In genomic region chr14:81235096-81235495, GRCh38 we compare ENCODE assay signal across 20 cellular contexts.
DNase-seq lines count a peak whose midpoint lies in the region; ATAC-seq lines count a peak whose summit lies in the region.
"Had no signal": no experiment of that assay in that cellular context is flagged by ENCODE, and none has a peak within 500 bp of the region (broad histone marks: within the 10 kb centered on the region; RNA-seq: fewer than 3 reads in every experiment).

No MANE protein-coding gene starts in this region.

- peaks cover 0 to 15% (median 10%) of the 10 kb centered on the region in 10 experiments; a peak in 11 of 20 replicates for H3K4me1 ChIP-seq in BLaER1 treated with 17β-estradiol and CSF1 and Interleukin-3, amounts not matched to agents 10 nM and 100 nM
- H3K4me1 ChIP-seq: A549, esophagus squamous epithelium, spleen, suprapubic skin had no signal

- no peaks in the 10 kb centered on the region for H3K27me3 ChIP-seq in BLaER1 treated with 17β-estradiol and CSF1 and Interleukin-3, amounts not matched to agents 10 nM and 100 nM
- H3K27me3 ChIP-seq: esophagus squamous epithelium, spleen, suprapubic skin had no signal

- no peak overlapping the region for H3K9ac ChIP-seq in BLaER1 treated with 17β-estradiol and CSF1 and Interleukin-3, amounts not matched to agents 10 nM and 100 nM

- 0 out of 22 replicates have a peak overlapping the region, but pooled peaks of 1 of the 11 experiments have one; percentile 18 for H3K27ac ChIP-seq in BLaER1 treated with 17β-estradiol and CSF1 and Interleukin-3, amounts not matched to agents 10 nM and 100 nM
- H3K27ac ChIP-seq: A549, C4-2B, esophagus squamous epithelium, SK-N-MC, spleen, suprapubic skin had no signal

- H3K36me3 ChIP-seq in BLaER1 treated with 17β-estradiol and CSF1 and Interleukin-3, amounts not matched to agents 10 nM and 100 nM, result no peaks in the 10 kb centered on the region
- H3K36me3 ChIP-seq: esophagus squamous epithelium, spleen, suprapubic skin had no signal

- H3K4me3 ChIP-seq in BLaER1 treated with 17β-estradiol and CSF1 and Interleukin-3, amounts not matched to agents 10 nM and 100 nM, result no peak overlapping the region
- H3K4me3 ChIP-seq: A549, esophagus squamous epithelium, spleen, suprapubic skin had no signal

- ATAC-seq in GM18909 (IDR thresholded peaks at IDR 0.05; ENCODE audit: poor library complexity, unreplicated experiment), result peak; percentile 50
- peak; percentile 53 for ATAC-seq in HG02642 (IDR thresholded peaks at IDR 0.05; ENCODE audit: poor library complexity, unreplicated experiment)
- ATAC-seq in HG03469 (IDR thresholded peaks at IDR 0.05; ENCODE audit: unreplicated experiment), result peak; percentile 82
- no peak for ATAC-seq in HG02571 (IDR thresholded peaks at IDR 0.05; ENCODE audit: unreplicated experiment)
- ATAC-seq in GM19463 (IDR thresholded peaks at IDR 0.05; ENCODE audit: unreplicated experiment), result no peak
- ATAC-seq in GM21515 (IDR thresholded peaks at IDR 0.05; ENCODE audit: unreplicated experiment), result no peak
- ATAC-seq: A549; effector memory CD8-positive, alpha-beta T cell; HCT116; Panc1 had no signal

- no peaks in the 10 kb centered on the region for H4K20me1 ChIP-seq in BLaER1 treated with 17β-estradiol and CSF1 and Interleukin-3, amounts not matched to agents 10 nM and 100 nM

- H3K4me2 ChIP-seq in BLaER1 treated with 17β-estradiol and CSF1 and Interleukin-3, amounts not matched to agents 10 nM and 100 nM, result peak overlapping the region in 10 of 11 experiments; percentile 9 to 45 (median 26); a peak in 17 of 22 replicates
- H3K4me2 ChIP-seq: A549 had no signal

- DNase-seq in stimulated activated CD4-positive, alpha-beta T cell treated with anti-CD3 and anti-CD28 coated beads, Interleukin-15, amount 100 ng/mL, for 24 hours, result no peak
- DNase-seq: activated CD4-positive, CD25-positive, alpha-beta regulatory T cell; activated T-cell treated with anti-CD3 and anti-CD28 coated beads, Interleukin-2, amount 50 U/mL, for 48 hours; effector memory CD8-positive, alpha-beta T cell; esophagus squamous epithelium; NCI-H748 treated with DMSO at 0.1 percent for 48 hours; spleen had no signal

- H3K9me3 ChIP-seq in BLaER1 treated with 17β-estradiol and CSF1 and Interleukin-3, amounts not matched to agents 10 nM and 100 nM (replicated peaks in 1 of 11), result peaks cover 5 to 29% (median 15%) of the 10 kb centered on the region in 11 experiments; a peak in 20 of 22 replicates
- H3K9me3 ChIP-seq: A549, esophagus squamous epithelium, suprapubic skin had no signal

Comparison
In these comparisons a context has a peak if more than half of its experiments do, and no peak if none do; other contexts are left out.
1. ATAC-seq: peak in GM18909 (single experiment), HG02642 (single experiment) and HG03469 (single experiment); none in HG02571 (single experiment), GM19463 (single experiment) and GM21515 (single experiment).